ENCODE assay signal across 1 cellular context in genomic region chr22:50640296-50640695, GRCh38.
A peak's percentile ranks its signal among the peaks of the same experiment; 100 is the strongest.
TF ChIP-seq lines count a peak whose summit lies in the region.
"Not testable (repeated sequence)": the region's sequence is repeated elsewhere in the genome, so short reads cannot be mapped to it uniquely, and the experiment has no call there.

No MANE protein-coding gene starts in this region.

TF ChIP-seq in HepG2, 621 proteins besides CTCF, POLR2A, EP300 and RAD21 (continues in another document):
- TF ChIP-seq THRA (CRISPR knock-in tag; IDR thresholded peaks at IDR 0.05; ENCODE audit: borderline replicate concordance) (peak; percentile 39; the same call in 1 of the 2 replicates), ARID5B (CRISPR knock-in tag; IDR thresholded peaks at IDR 0.05) (peak; percentile 50), MED1 (CRISPR knock-in tag; IDR thresholded peaks at IDR 0.05) (peak; percentile 20; the same call in 1 of the 2 replicates), HMGXB4 (CRISPR knock-in tag; IDR thresholded peaks at IDR 0.05; ENCODE audit: borderline replicate concordance in 1 of 2, low read depth in 1 of 2) (0 out of 4 replicates have a peak, but pooled peaks of 1 of the 2 experiments have one; percentile 18), ZNF232 (CRISPR knock-in tag; IDR thresholded peaks at IDR 0.05; ENCODE audit: borderline replicate concordance) (peak; percentile 98), GATAD2A (CRISPR knock-in tag; IDR thresholded peaks at IDR 0.05) (peak; percentile 58), LCORL (IDR thresholded peaks at IDR 0.05) (peak; percentile 16; the same call in 1 of the 2 replicates), ARNTL (CRISPR knock-in tag; IDR thresholded peaks at IDR 0.05) (0 out of 2 replicates have a peak, but pooled peaks have one; percentile 37), ZNF770 (CRISPR knock-in tag; IDR thresholded peaks at IDR 0.05) (0 out of 2 replicates have a peak, but pooled peaks have one; percentile 22), SOX13 (CRISPR knock-in tag; conservative IDR thresholded peaks at IDR 0.05 in 1 of 2, IDR thresholded peaks at IDR 0.05 in 1 of 2) (peak in 1 of 2 experiments; percentile 36; a peak in 1 of 4 replicates), PITX1 (CRISPR knock-in tag; IDR thresholded peaks at IDR 0.05) (peak; percentile 29; the same call in 1 of the 2 replicates), CEBPB (IDR thresholded peaks at IDR 0.05; ENCODE audit: borderline replicate concordance, low read depth, low read length) (peak; percentile 74; the same call in 1 of the 2 replicates), DRAP1 (CRISPR knock-in tag; IDR thresholded peaks at IDR 0.05) (0 out of 2 replicates have a peak, but pooled peaks have one; percentile 22), GFI1 (CRISPR knock-in tag; IDR thresholded peaks at IDR 0.05; ENCODE audit: borderline replicate concordance) (peak; percentile 82), ARID3A (IDR thresholded peaks at IDR 0.05; ENCODE audit: low read depth, low read length) (0 out of 2 replicates have a peak, but pooled peaks have one; percentile 17), ZNF710 (CRISPR knock-in tag; IDR thresholded peaks at IDR 0.05; ENCODE audit: borderline replicate concordance) (peak; percentile 44; the same call in 1 of the 2 replicates), ZNF556 (CRISPR knock-in tag; IDR thresholded peaks at IDR 0.05; ENCODE audit: borderline replicate concordance) (peak; percentile 42; the same call in 1 of the 2 replicates), TARDBP (CRISPR knock-in tag; IDR thresholded peaks at IDR 0.05) (peak; percentile 80), FOXA1 (CRISPR knock-in tag; IDR thresholded peaks at IDR 0.05) (peak; percentile 23; the same call in 1 of the 2 replicates), SKI (IDR thresholded peaks at IDR 0.05; ENCODE audit: partially characterized antibody) (peak; percentile 49), HDAC1 (CRISPR knock-in tag; IDR thresholded peaks at IDR 0.05) (peak; percentile 43; the same call in 1 of the 2 replicates), RXRB (CRISPR knock-in tag; IDR thresholded peaks at IDR 0.05; ENCODE audit: borderline replicate concordance) (peak; percentile 51; the same call in 1 of the 2 replicates), BRF2 (CRISPR knock-in tag; IDR thresholded peaks at IDR 0.05) (0 out of 2 replicates have a peak, but pooled peaks have one; percentile 44), PPARG (CRISPR knock-in tag; conservative IDR thresholded peaks at IDR 0.05) (peak; percentile 65), ZNF331 (CRISPR knock-in tag; IDR thresholded peaks at IDR 0.05) (0 out of 2 replicates have a peak, but pooled peaks have one; percentile 11), NR2F1 (CRISPR knock-in tag; IDR thresholded peaks at IDR 0.05) (peak; percentile 47 to 48; a peak in 2 of 4 replicates), UBTF (CRISPR knock-in tag; IDR thresholded peaks at IDR 0.05) (0 out of 2 replicates have a peak, but pooled peaks have one; percentile 13), SOX5 (CRISPR knock-in tag; IDR thresholded peaks at IDR 0.05; ENCODE audit: borderline replicate concordance) (peak; percentile 22; the same call in 1 of the 2 replicates), ZNF687 (CRISPR knock-in tag; IDR thresholded peaks at IDR 0.05) (peak; percentile 21; the same call in 1 of the 2 replicates), ZMYM3 (CRISPR knock-in tag; IDR thresholded peaks at IDR 0.05) (peak; percentile 80; the same call in 1 of the 2 replicates)
- TF ChIP-seq LCORL (CRISPR knock-in tag; IDR thresholded peaks at IDR 0.05); SOX13 (IDR thresholded peaks at IDR 0.05); FOXA1 (IDR thresholded peaks at IDR 0.05): not testable (repeated sequence)
